In the genomic region with DNA sequence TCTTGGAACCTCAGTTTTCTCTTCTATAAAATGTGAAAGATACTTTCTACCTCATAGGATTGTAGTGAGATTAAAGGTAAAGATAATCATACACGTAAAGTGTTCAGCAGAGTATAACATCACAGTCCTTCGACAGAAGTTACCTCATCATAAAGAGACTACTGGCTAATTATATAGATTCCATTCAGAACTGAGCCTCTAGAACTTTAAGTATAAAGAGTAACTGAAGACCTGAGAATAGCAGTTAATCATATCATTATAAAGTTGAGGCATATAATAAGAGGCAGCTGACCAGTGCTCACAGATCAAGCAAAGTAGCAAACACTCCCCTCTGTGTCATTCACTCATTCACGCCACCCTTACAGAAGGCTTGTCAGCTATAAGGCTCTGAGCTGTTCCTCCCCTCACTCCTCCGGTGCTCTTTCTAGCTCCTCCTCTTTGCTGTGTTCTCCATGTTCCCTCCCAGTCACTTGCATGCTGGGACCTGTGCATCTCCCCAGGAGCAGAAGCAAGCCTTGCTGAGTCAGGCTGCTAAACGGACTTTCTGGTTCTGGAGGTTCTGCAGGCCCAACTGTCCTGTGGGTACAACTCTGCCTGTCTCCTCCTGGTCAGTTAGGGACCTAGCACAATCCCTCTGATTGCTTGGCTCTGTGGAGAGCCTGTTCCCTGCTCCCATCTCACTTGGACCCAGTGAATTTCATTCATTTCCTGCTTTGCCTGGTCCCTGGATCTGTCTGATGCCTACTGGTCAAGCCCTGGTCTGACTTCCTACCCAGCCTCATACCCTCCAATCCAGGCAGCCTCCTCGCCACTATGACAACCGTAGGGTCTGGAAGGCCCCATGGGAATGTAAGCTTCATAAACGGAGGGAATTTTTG, we compare ENCODE assay signal across 9 cellular contexts. TPM values are rescaled to one million over a fixed set of nuclear protein-coding genes. Genes with fewer than 3 reads are reported as not detected.
DNase-seq lines count a peak whose midpoint lies in the region; ATAC-seq and TF ChIP-seq lines count a peak whose summit lies in the region.
"Had no signal": no experiment of that assay in that cellular context is flagged by ENCODE, and none has a peak within 500 bp of the region (broad histone marks: within the 10 kb centered on the region; RNA-seq: fewer than 3 reads in every experiment).

No MANE protein-coding gene starts in this region.

- H4K5ac ChIP-seq in H9 (ENCODE audit: insufficient read length, low read depth, low read length) = no peak overlapping the region

- H3K36me3 Mint-ChIP-seq in H9 (ENCODE audit: insufficient read depth in 1 of 3, low read depth in 3 of 3) (no peaks in the 10 kb centered on the region), nephron progenitor cell (ENCODE audit: low read depth) (no peaks in the 10 kb centered on the region)

- H3K4me3 ChIP-seq in esophagus squamous epithelium = peak overlapping the region in 3 of 4 donors; percentile 23 to 48 (median 29)

- DNase-seq in esophagus squamous epithelium (lab: John Stamatoyannopoulos, UW) = no peak
- no peak for DNase-seq in H9
- DNase-seq in nephron progenitor cell = no peak
- no peak for DNase-seq in NCI-H345 treated with DMSO at 0.1 percent for 48 hours (lab: John Stamatoyannopoulos, UW; ENCODE audit: unreplicated experiment)

- H3K9me3 Mint-ChIP-seq in H9 = peaks cover 0 to 3% of the 10 kb centered on the region in 2 experiments; a peak in 1 of 5 replicates
- H3K9me3 Mint-ChIP-seq in nephron progenitor cell = peaks cover 5% of the 10 kb centered on the region

- no peak overlapping the region for H2BK20ac ChIP-seq in H9 (ENCODE audit: low read depth, low read length, poor library complexity, severe bottlenecking)

- no peak overlapping the region for H4K91ac ChIP-seq in H9 (ENCODE audit: insufficient read length, low read depth, low read length)

- no peak overlapping the region for H3K4ac ChIP-seq in H9 (ENCODE audit: low read depth, low read length)

- H3K27me3 ChIP-seq in esophagus squamous epithelium (no peaks in the 10 kb centered on the region), H9 (ENCODE audit: insufficient read depth, low read length) (no peaks in the 10 kb centered on the region)

- no peak overlapping the region for H3K18ac ChIP-seq in H9 (ENCODE audit: insufficient read length, low read depth, low read length)

- no peak overlapping the region for H2BK120ac ChIP-seq in H9 (ENCODE audit: low read depth, low read length, poor library complexity, severe bottlenecking)

- 31 to 35% methylated on average over 8 of the region's 8 CpGs for WGBS in esophagus squamous epithelium, 2 donors
- no CpG with 5 or more reads among the region's 8 CpGs for WGBS in H9 (ENCODE audit: extremely low coverage, insufficient read length, low lambda C conversion rate)

- H3K4me2 ChIP-seq in H9 (ENCODE audit: insufficient read depth, insufficient read length, low read length) = no peak overlapping the region

- H3K4me1 ChIP-seq in esophagus squamous epithelium = peaks cover 5 to 39% (median 22%) of the 10 kb centered on the region in 3 donors
- no peaks in the 10 kb centered on the region for H3K4me1 ChIP-seq in H9 (ENCODE audit: insufficient read depth, low read length)

- peaks cover 10 to 11% of the 10 kb centered on the region in 2 experiments for H3K4me1 Mint-ChIP-seq in H9
- H3K4me1 Mint-ChIP-seq in nephron progenitor cell = peaks cover 11% of the 10 kb centered on the region

- H2BK12ac ChIP-seq in H9 (ENCODE audit: insufficient read length, low read depth, low read length) = no peak overlapping the region

- H3K4me3 Mint-ChIP-seq in H9 (no peak overlapping the region), nephron progenitor cell (no peak overlapping the region)

- no peak overlapping the region for H3K56ac ChIP-seq in H9 (ENCODE audit: insufficient read length, low read depth, low read length)

- H3K27me3 Mint-ChIP-seq in H9 (ENCODE audit: low read depth) = no peaks in the 10 kb centered on the region
- H3K27me3 Mint-ChIP-seq in nephron progenitor cell (ENCODE audit: low read depth, poor library complexity) = peaks cover 6% of the 10 kb centered on the region

- ATAC-seq in GM18519 (IDR thresholded peaks at IDR 0.05; ENCODE audit: low FRiP score, unreplicated experiment) = peak; percentile 59
- peak; percentile 58 for ATAC-seq in HG02678 (IDR thresholded peaks at IDR 0.05; ENCODE audit: unreplicated experiment)
- no peak for ATAC-seq in HG03571 (IDR thresholded peaks at IDR 0.05; ENCODE audit: unreplicated experiment)

- H3K27ac ChIP-seq in esophagus squamous epithelium (peak overlapping the region; percentile 70 to 93 (median 86)), H9 (ENCODE audit: insufficient read length, low read depth, low read length) (no peak overlapping the region)

- H3K14ac ChIP-seq in H9 (ENCODE audit: insufficient read depth, low read length) = no peak overlapping the region

- H3K23me2 ChIP-seq in H9 (ENCODE audit: insufficient read length, low read depth, low read length, poor library complexity, severe bottlenecking) = no peaks in the 10 kb centered on the region

- no peak overlapping the region for H3K23ac ChIP-seq in H9 (ENCODE audit: insufficient read length, low read depth, low read length)

- H3K9me3 ChIP-seq in esophagus squamous epithelium = no peaks in the 10 kb centered on the region
- H3K9me3 ChIP-seq in H9 (ENCODE audit: control insufficient read depth, low read depth, low read length) = no peaks in the 10 kb centered on the region

- H2BK15ac ChIP-seq in H9 (ENCODE audit: low read depth, low read length) = no peak overlapping the region

- H4K20me1 ChIP-seq in H9 (ENCODE audit: control insufficient read depth, insufficient read depth, insufficient read length) = no peaks in the 10 kb centered on the region

- no peaks in the 10 kb centered on the region for H3K79me1 ChIP-seq in H9 (ENCODE audit: insufficient read depth, low read depth, low read length, poor library complexity, severe bottlenecking)

- intact Hi-C loops in esophagus squamous epithelium (cut with DNase I) = loop anchor here (5.0 kb wide), 1 partner anchor 40 kb away; no protein-coding TSS in a partner anchor

- H3K36me3 ChIP-seq in esophagus squamous epithelium = no peaks in the 10 kb centered on the region
- H3K36me3 ChIP-seq: heart right ventricle had no signal

- no peak overlapping the region for H3K9ac ChIP-seq in H9 (ENCODE audit: extremely low read depth, insufficient read length, low read length)

- no peak overlapping the region; a peak in 1 of 7 replicates for H3K27ac Mint-ChIP-seq in H9
- H3K27ac Mint-ChIP-seq in nephron progenitor cell = no peak overlapping the region

- no peaks in the 10 kb centered on the region for H3K79me2 ChIP-seq in H9 (ENCODE audit: insufficient read depth, low read length)

- H2BK5ac ChIP-seq in H9 (ENCODE audit: insufficient read length, low read length) = no peak overlapping the region

- no peak overlapping the region for H3T11ph ChIP-seq in H9 (ENCODE audit: low read length)

- no peak overlapping the region for H2AFZ ChIP-seq in H9 (ENCODE audit: low read length)

- TF ChIP-seq CTCF in esophagus squamous epithelium (IDR thresholded peaks at IDR 0.05) = no peak
- no peak for TF ChIP-seq CTCF in H9 (conservative IDR thresholded peaks at IDR 0.05)
- no peak for TF ChIP-seq CTCF in nephron progenitor cell (IDR thresholded peaks at IDR 0.05)

- no peak overlapping the region for H4K8ac ChIP-seq in H9 (replicated peaks; ENCODE audit: insufficient read length, low read depth, low read length)

- no peak overlapping the region for H2AK5ac ChIP-seq in H9 (ENCODE audit: insufficient read length, low read length)

- TF ChIP-seq POLR2A in Raji (IDR thresholded peaks at IDR 0.05; ENCODE audit: insufficient read depth, low read depth, low read length) = peak; percentile 31
- peak in 1 of 4 donors; percentile 33 for TF ChIP-seq POLR2A in esophagus squamous epithelium (IDR thresholded peaks at IDR 0.05)

RNA-seq across cellular contexts. Expression of a gene that starts 28.3 kb away (rescaled TPM):
- total RNA-seq in esophagus squamous epithelium = 1 to 10 TPM in 1 of 4 donors, under 1 TPM in 3; 0.26 to 3.2 (median 0.60) TPM
- total RNA-seq in H9 (2021) = not detected in 2 replicates

RNA-seq across cellular contexts. Expression of a gene that starts 28.6 kb away (rescaled TPM):
- total RNA-seq in esophagus squamous epithelium (1 to 10 TPM; 1.8 to 3.2 (median 2.3) TPM), H9 (2021) (not detected in 2 replicates)

RNA-seq across cellular contexts. Expression of a gene that starts 56.0 kb away (rescaled TPM):
- total RNA-seq in esophagus squamous epithelium (10 to 100 TPM in 1 of 4 donors, 1 to 10 TPM in 3; 1.1 to 13.7 (median 5.3) TPM), H9 (2021) (not detected in 2 replicates)
